Comparison of ENCODE assay signal across 9 cellular contexts in genomic region chr10:2137549-2138174, GRCh38.
DNase-seq lines count a peak whose midpoint lies in the region; ATAC-seq, FAIRE-seq and TF ChIP-seq lines count a peak whose summit lies in the region.
"Had no signal": no experiment of that assay in that cellular context is flagged by ENCODE, and none has a peak within 500 bp of the region (broad histone marks: within the 10 kb centered on the region; RNA-seq: fewer than 3 reads in every experiment).

No MANE protein-coding gene starts in this region.

- peak; percentile 9 for DNase-seq in activated CD4-positive, alpha-beta T cell treated with anti-CD3 and anti-CD28 coated beads for 48 hours
- DNase-seq in activated CD4-positive, alpha-beta T cell treated with anti-CD3 and anti-CD28 coated beads for 4 hours, result no peak
- peak; percentile 48 for DNase-seq in HT1080 (ENCODE audit: low read depth)
- peak; percentile 56 for DNase-seq in WTC11 (ENCODE audit: low spot score)
- peak; percentile 38 for DNase-seq in small intestine
- DNase-seq in AG08395 (ENCODE audit: low spot score), result no peak
- no peak for DNase-seq in activated CD4-positive, CD25-positive, alpha-beta regulatory T cell (lab: John Stamatoyannopoulos, UW)

- ATAC-seq in WTC11, result peak; percentile 89
- ATAC-seq in GM18517 (IDR thresholded peaks at IDR 0.05; ENCODE audit: unreplicated experiment), result no peak

- no peak overlapping the region for H3K27ac ChIP-seq in small intestine (ENCODE audit: low read depth in 1 of 2, low read length in 1 of 2)

- CTCF ChIA-PET in WTC11 (lab: Charles Lee), result interaction anchor here (0.6 to 1.6 kb wide), 19 partner anchors 8 to 855 kb away, joined by 3 to 9 read pairs (median 3); no protein-coding TSS in a partner anchor

- H3K4me3 ChIP-seq in small intestine (ENCODE audit: low read depth in 1 of 2, low read length in 2 of 2), result no peak overlapping the region

- no peaks in the 10 kb centered on the region for H3K27me3 ChIP-seq in small intestine (ENCODE audit: control insufficient read depth in 2 of 2, insufficient read depth in 2 of 2, low read length in 2 of 2)

- H3K4me3 Mint-ChIP-seq in WTC11, result no peak overlapping the region
- H3K4me3 Mint-ChIP-seq: central memory CD8-positive, alpha-beta T cell had no signal

- H3K36me3 ChIP-seq in small intestine (ENCODE audit: control insufficient read depth in 2 of 2, insufficient read depth in 2 of 2, low read length in 2 of 2), result no peaks in the 10 kb centered on the region

- no peaks in the 10 kb centered on the region for H3K4me1 ChIP-seq in small intestine (ENCODE audit: control insufficient read depth in 2 of 2, insufficient read depth in 1 of 2, low read depth in 1 of 2, low read length in 1 of 2)

- POLR2A ChIA-PET in WTC11 (lab: Charles Lee), result no interaction called here

- H3K4me1 Mint-ChIP-seq in WTC11, result peaks cover 18% of the 10 kb centered on the region
- H3K4me1 Mint-ChIP-seq: central memory CD8-positive, alpha-beta T cell had no signal

- H3K9me3 Mint-ChIP-seq in WTC11, result peaks cover 17% of the 10 kb centered on the region
- H3K9me3 Mint-ChIP-seq: central memory CD8-positive, alpha-beta T cell had no signal

- no peak for FAIRE-seq in small intestine (lab: Jason Lieb, UNC)

- peak; percentile 57 for TF ChIP-seq CTCF in WTC11 (IDR thresholded peaks at IDR 0.05)

- no peaks in the 10 kb centered on the region for H3K9me3 ChIP-seq in small intestine (ENCODE audit: control insufficient read depth, low read depth)

- H3K27me3 Mint-ChIP-seq in WTC11 (ENCODE audit: low read depth), result no peaks in the 10 kb centered on the region; the same call in 1 of the 2 replicates

- 84 to 90% (median 89%) methylated on average over 4 of the region's 4 CpGs for WGBS in small intestine, 3 donors

- peaks cover 8% of the 10 kb centered on the region for H3K36me3 Mint-ChIP-seq in WTC11

- H3K27ac Mint-ChIP-seq in WTC11, result no peak overlapping the region

TF ChIP-seq in WTC11, 78 proteins besides CTCF, POLR2A, EP300 and RAD21:
- TF ChIP-seq CBFB (CRISPR knock-in tag; IDR thresholded peaks at IDR 0.05; ENCODE audit: low read depth) (no peak), GTF2I (CRISPR knock-in tag; conservative IDR thresholded peaks at IDR 0.05) (no peak), E2F4 (CRISPR knock-in tag; IDR thresholded peaks at IDR 0.05; ENCODE audit: borderline replicate concordance, low read depth) (no peak), ZBTB43 (CRISPR knock-in tag; IDR thresholded peaks at IDR 0.05) (no peak), ZNF423 (CRISPR knock-in tag; IDR thresholded peaks at IDR 0.05) (no peak), ELF4 (CRISPR knock-in tag; IDR thresholded peaks at IDR 0.05; ENCODE audit: low read depth) (no peak), RELA (CRISPR knock-in tag; IDR thresholded peaks at IDR 0.05; ENCODE audit: borderline replicate concordance) (no peak), KAT7 (CRISPR knock-in tag; IDR thresholded peaks at IDR 0.05; ENCODE audit: borderline replicate concordance) (no peak)

Comparison
In these comparisons a context has a peak if more than half of its experiments do, and no peak if none do; other contexts are left out.
1. DNase-seq: peak in activated CD4-positive, alpha-beta T cell treated with anti-CD3 and anti-CD28 coated beads for 48 hours (single experiment), HT1080 (single experiment), WTC11 (single experiment) and small intestine (single experiment); none in activated CD4-positive, alpha-beta T cell treated with anti-CD3 and anti-CD28 coated beads for 4 hours (0 of 2), AG08395 (single experiment) and activated CD4-positive, CD25-positive, alpha-beta regulatory T cell (0 of 4).